ENCODE assay signal across 8 cellular contexts in genomic region chr19:45862564-45863334, GRCh38.
DNase-seq lines count a peak whose midpoint lies in the region; ATAC-seq lines count a peak whose summit lies in the region.

Gene SYMPK (minus strand): TSS chr19:45863147. CDS start chr19:45854495, 8,652 bp downstream.

- DNase-seq in Ammon's horn (ENCODE audit: low spot score) (peak; percentile 99), GM19238 (ENCODE audit: insufficient read length, low spot score) (peak; percentile 100), NCI-H524 treated with DMSO at 0.1 percent for 48 hours (lab: John Stamatoyannopoulos, UW) (peak; percentile 84), kidney glomerular epithelial cell (lab: John Stamatoyannopoulos, UW) (peak; percentile 97)
- peak; percentile 97 to 99 for DNase-seq in activated CD4-positive, alpha-beta T cell treated with anti-CD3 and anti-CD28 coated beads for 4 hours
- peak; percentile 91 to 96 for DNase-seq in stimulated activated CD4-positive, alpha-beta T cell treated with anti-CD3 and anti-CD28 coated beads, Interleukin-1b, Interleukin-23, amount 100 ng/mL, for 1 hour (ENCODE audit: low read depth in 2 of 2)

- ATAC-seq in HG03442 (IDR thresholded peaks at IDR 0.05; ENCODE audit: unreplicated experiment): peak; percentile 86

- H3K27ac ChIP-seq in cingulate gyrus (ENCODE audit: low read depth, low read length): peak within 1 kb of the TSS; percentile 89

Comparison
In these comparisons a context has a peak if more than half of its experiments do, and no peak if none do; other contexts are left out.
1. Peak in every context shown above with its lines: DNase-seq, ATAC-seq and H3K27ac ChIP-seq.